8 cellular contexts compared by ENCODE assay signal in the genomic region with DNA sequence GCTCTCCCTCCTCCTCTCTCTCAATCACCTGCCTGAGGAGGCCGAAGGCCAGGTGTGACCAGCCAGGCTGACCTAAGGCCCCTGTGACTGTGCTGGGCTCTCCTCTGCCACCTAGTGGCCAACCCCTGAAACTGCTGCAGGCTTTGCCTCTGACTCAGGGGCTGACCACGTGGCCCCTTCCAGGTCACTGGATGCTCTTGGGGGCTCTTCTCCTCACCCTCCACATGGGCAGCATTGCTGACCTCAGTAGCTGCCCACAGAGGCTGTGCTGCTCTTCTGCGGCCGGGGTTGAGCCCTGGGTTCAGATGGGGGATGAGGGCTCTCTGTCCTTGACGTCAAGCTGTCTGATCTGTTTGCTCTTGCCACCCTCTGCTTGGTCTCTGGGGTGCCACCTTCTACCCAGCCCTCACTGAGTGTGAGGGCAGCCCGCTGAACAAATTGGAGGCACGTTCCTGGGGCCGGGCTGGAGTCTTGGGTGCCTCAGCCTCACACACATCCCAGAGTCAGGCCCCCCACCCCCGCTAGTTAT.
A peak's percentile ranks its signal among the peaks of the same experiment; 100 is the strongest.
DNase-seq lines count a peak whose midpoint lies in the region; ATAC-seq and TF ChIP-seq lines count a peak whose summit lies in the region.

No MANE protein-coding gene starts in this region.

- no peak overlapping the region for H3K4me2 ChIP-seq in osteoblast (ENCODE audit: insufficient read depth, low read length)

- no peaks in the 10 kb centered on the region for H3K27me3 ChIP-seq in HAP-1 (ENCODE audit: low read depth)
- peaks cover 2% of the 10 kb centered on the region for H3K27me3 ChIP-seq in osteoblast (ENCODE audit: insufficient read depth, low read length)

- H3K4me1 ChIP-seq in HAP-1: no peaks in the 10 kb centered on the region
- peaks cover 21% of the 10 kb centered on the region for H3K4me1 ChIP-seq in osteoblast (ENCODE audit: insufficient read depth, low read length)

- H3K79me2 ChIP-seq in osteoblast (ENCODE audit: insufficient read depth, low read length): no peaks in the 10 kb centered on the region

- TF ChIP-seq CTCF in foreskin fibroblast (IDR thresholded peaks at IDR 0.05; ENCODE audit: low read depth, low read length) (peak; percentile 99), osteoblast (IDR thresholded peaks at IDR 0.05; ENCODE audit: extremely low read depth, low read depth, low read length) (peak; percentile 98)

- H3K4me3 ChIP-seq in HAP-1 (no peak overlapping the region), foreskin fibroblast (ENCODE audit: low read depth in 1 of 2, low read length in 2 of 2) (no peak overlapping the region), osteoblast (ENCODE audit: insufficient read depth, low read length) (no peak overlapping the region)

- in situ Hi-C loops in HAP-1 (cut with MboI; ENCODE audit: low sequenced_read_pairs): no loop called here

- H3K36me3 ChIP-seq in HAP-1 (replicated peaks) (no peaks in the 10 kb centered on the region), osteoblast (ENCODE audit: insufficient read depth, low read length) (no peaks in the 10 kb centered on the region)

- no peak overlapping the region for H3K27ac ChIP-seq in osteoblast (ENCODE audit: low read depth, low read length)

- DNase-seq in Daoy (ENCODE audit: low read depth): peak; percentile 65
- DNase-seq in HAP-1 (ENCODE audit: low spot score in 2 of 2): peak; percentile 35 to 69
- peak; percentile 7 for DNase-seq in NCI-H69 (lab: John Stamatoyannopoulos, UW)
- peak; percentile 49 for DNase-seq in activated T-cell treated with anti-CD3 and anti-CD28 coated beads, Interleukin-2, amount 50 U/mL, for 1 hour
- peak in 1 of 2 donors; percentile 84 for DNase-seq in foreskin fibroblast
- DNase-seq in osteoblast (ENCODE audit: insufficient read length, low spot score, missing footprints): peak; percentile 95

- no peak overlapping the region for H2AFZ ChIP-seq in osteoblast (ENCODE audit: low read length)

- no peaks in the 10 kb centered on the region for H4K20me1 ChIP-seq in osteoblast (ENCODE audit: insufficient read depth, low read length)

- ATAC-seq in GM19452 (IDR thresholded peaks at IDR 0.05; ENCODE audit: unreplicated experiment) (no peak), HG03135 (IDR thresholded peaks at IDR 0.05; ENCODE audit: unreplicated experiment) (no peak)

- no peaks in the 10 kb centered on the region for H3K9me3 ChIP-seq in HAP-1
- H3K9me3 ChIP-seq in osteoblast (ENCODE audit: low read depth, low read length): no peaks in the 10 kb centered on the region
